In genomic region chr14:55514819-55515470, GRCh38 we compare ENCODE assay signal across 14 cellular contexts.
DNase-seq lines count a peak whose midpoint lies in the region; ATAC-seq and TF ChIP-seq lines count a peak whose summit lies in the region.
"Had no signal": no experiment of that assay in that cellular context is flagged by ENCODE, and none has a peak within 500 bp of the region (broad histone marks: within the 10 kb centered on the region; RNA-seq: fewer than 3 reads in every experiment).

No MANE protein-coding gene starts in this region.

- H3K4me3 Mint-ChIP-seq in GM23338: no peak overlapping the region

- no peak overlapping the region for H3K27ac Mint-ChIP-seq in GM23338

- H3K4me2 ChIP-seq in GM23338: no peak overlapping the region

- H3K4me1 Mint-ChIP-seq in GM23338: no peaks in the 10 kb centered on the region

- ATAC-seq in RWPE2 (ENCODE audit: low read depth): peak; percentile 89
- peak; percentile 67 for ATAC-seq in sciatic nerve
- no peak for ATAC-seq in GM23338
- ATAC-seq: K562 had no signal

- no peak for TF ChIP-seq CTCF in RWPE2 (IDR thresholded peaks at IDR 0.05; ENCODE audit: poor library complexity, severe bottlenecking)
- no peak for TF ChIP-seq CTCF in fibroblast of the aortic adventitia (IDR thresholded peaks at IDR 0.05; ENCODE audit: insufficient read depth, low read length)
- no peak for TF ChIP-seq CTCF in GM23338 (conservative IDR thresholded peaks at IDR 0.05; ENCODE audit: low read depth in 2 of 2)

- H3K79me2 ChIP-seq in GM23338 (replicated peaks; ENCODE audit: insufficient read depth): no peaks in the 10 kb centered on the region

- H3K4me3 ChIP-seq in RWPE2 (ENCODE audit: severe bottlenecking) (no peak overlapping the region), fibroblast of the aortic adventitia (ENCODE audit: low read depth, low read length) (no peak overlapping the region), GM23338 (no peak overlapping the region)
- H3K4me3 ChIP-seq: K562, stomach had no signal

- no peaks in the 10 kb centered on the region for H3K9me3 ChIP-seq in RWPE2 (ENCODE audit: severe bottlenecking)
- H3K9me3 ChIP-seq: stomach had no signal

- H3K27me3 ChIP-seq in RWPE2 (ENCODE audit: insufficient read depth, poor library complexity, severe bottlenecking): no peaks in the 10 kb centered on the region
- H3K27me3 ChIP-seq in GM23338 (ENCODE audit: insufficient read depth): no peaks in the 10 kb centered on the region
- H3K27me3 ChIP-seq: stomach had no signal

- H3K4me1 ChIP-seq in RWPE2 (ENCODE audit: insufficient read depth, poor library complexity, severe bottlenecking) (peaks cover 16% of the 10 kb centered on the region), GM23338 (ENCODE audit: insufficient read depth) (no peaks in the 10 kb centered on the region)
- H3K4me1 ChIP-seq: stomach had no signal

- H3F3A ChIP-seq in GM23338 (replicated peaks; ENCODE audit: low read depth): no peaks in the 10 kb centered on the region

- H3K27ac ChIP-seq in RWPE2 (ENCODE audit: poor library complexity, severe bottlenecking) (no peak overlapping the region), GM23338 (ENCODE audit: low read depth) (no peak overlapping the region)
- H3K27ac ChIP-seq: stomach had no signal

- intact Hi-C loops in sciatic nerve (cut with DNase I): no loop called here

- peak; percentile 49 for DNase-seq in GM04503 (ENCODE audit: low read depth)
- DNase-seq in RWPE2 (ENCODE audit: low spot score): no peak
- peak; percentile 63 for DNase-seq in fibroblast of the aortic adventitia (ENCODE audit: low read depth)
- DNase-seq in sciatic nerve (ENCODE audit: low spot score): no peak
- no peak for DNase-seq in activated CD4-positive, alpha-beta T cell treated with anti-CD3 and anti-CD28 coated beads, Interleukin-2, amount 50 U/mL, for 4 hours
- DNase-seq in HUDEP-2 (lab: John Stamatoyannopoulos, UW; ENCODE audit: unreplicated experiment in 76 of 76): no peak
- DNase-seq in NCI-H1048 (lab: John Stamatoyannopoulos, UW): no peak
- DNase-seq in GM23338 (ENCODE audit: low spot score): no peak
- DNase-seq: activated CD4-positive, CD25-positive, alpha-beta regulatory T cell treated with anti-CD3 and anti-CD28 coated beads, Interleukin-2, amount 50 U/mL, for 72 hours; activated gamma-delta T cell; NCI-H2171 treated with DMSO at 0.1 percent for 48 hours; SIG-M5; stomach had no signal

- H3K9me3 Mint-ChIP-seq in GM23338: peaks cover 8% of the 10 kb centered on the region

- 0 out of 3 replicates have a peak, but pooled peaks cover 4% of the 10 kb centered on the region for H3K36me3 Mint-ChIP-seq in GM23338 (ENCODE audit: low read depth)

- no peak overlapping the region for H2AFZ ChIP-seq in GM23338

- H3K9me2 ChIP-seq in GM23338 (ENCODE audit: insufficient read depth): no peaks in the 10 kb centered on the region

- no peaks in the 10 kb centered on the region for H3K27me3 Mint-ChIP-seq in GM23338 (ENCODE audit: insufficient read depth, low read depth, poor library complexity)

- no peaks in the 10 kb centered on the region for H4K20me1 ChIP-seq in GM23338 (replicated peaks; ENCODE audit: insufficient read depth)

- H3K36me3 ChIP-seq in RWPE2 (ENCODE audit: low read depth): no peaks in the 10 kb centered on the region
- H3K36me3 ChIP-seq in GM23338 (ENCODE audit: insufficient read depth): no peaks in the 10 kb centered on the region
- H3K36me3 ChIP-seq: stomach had no signal

TF ChIP-seq in GM23338, 12 proteins besides CTCF, POLR2A, EP300 and RAD21 (continues in another document):
- TF ChIP-seq EZH2 (IDR thresholded peaks at IDR 0.05; ENCODE audit: low read depth, unreplicated experiment) (no peak), ZNF331 (CRISPR knock-in tag; IDR thresholded peaks at IDR 0.05; ENCODE audit: low read depth) (no peak), EZH2phosphoT487 (IDR thresholded peaks at IDR 0.05; ENCODE audit: unreplicated experiment) (no peak), ZNF462 (CRISPR knock-in tag; IDR thresholded peaks at IDR 0.05) (no peak), ZNF114 (CRISPR knock-in tag; IDR thresholded peaks at IDR 0.05) (no peak), ETS1 (IDR thresholded peaks at IDR 0.05) (no peak), POLR2AphosphoS5 (IDR thresholded peaks at IDR 0.05; ENCODE audit: low read depth) (no peak), NANOG (IDR thresholded peaks at IDR 0.05; ENCODE audit: borderline replicate concordance) (no peak), JUNB (IDR thresholded peaks at IDR 0.05; ENCODE audit: unreplicated experiment) (no peak), STAT1 (IDR thresholded peaks at IDR 0.05; ENCODE audit: unreplicated experiment) (no peak), CREB1 (CRISPR knock-in tag; IDR thresholded peaks at IDR 0.05; ENCODE audit: low read depth) (no peak)

Comparison
In these comparisons a context has a peak if more than half of its experiments do, and no peak if none do; other contexts are left out.
1. DNase-seq: peak in GM04503 (single experiment) and fibroblast of the aortic adventitia (single experiment); none in RWPE2 (single experiment), sciatic nerve (single experiment), activated CD4-positive, alpha-beta T cell treated with anti-CD3 and anti-CD28 coated beads, Interleukin-2, amount 50 U/mL, for 4 hours (0 of 2), HUDEP-2 (0 of 76), NCI-H1048 (single experiment) and GM23338 (single experiment).